ENCODE assay signal across 30 cellular contexts in genomic region chr5:111122398-111122797, GRCh38. TPM values are rescaled to one million over a fixed set of nuclear protein-coding genes. Genes with fewer than 3 reads are reported as not detected.
DNase-seq lines count a peak whose midpoint lies in the region; ATAC-seq, FAIRE-seq and TF ChIP-seq lines count a peak whose summit lies in the region.
"Had no signal": no experiment of that assay in that cellular context is flagged by ENCODE, and none has a peak within 500 bp of the region (broad histone marks: within the 10 kb centered on the region; RNA-seq: fewer than 3 reads in every experiment).

No MANE protein-coding gene starts in this region.

- H3K36me3 ChIP-seq in GM12878 (ENCODE audit: control insufficient read depth in 2 of 2, insufficient read depth in 2 of 2, low read length in 1 of 2) (peaks cover 0 to 16% of the 10 kb centered on the region in 2 experiments; a peak in 2 of 4 replicates), H7 (replicated peaks; ENCODE audit: control insufficient read depth, insufficient read depth, low read length) (peaks cover 13% of the 10 kb centered on the region), ascending aorta (peaks cover 60 to 85% of the 10 kb centered on the region in 2 donors)

- H4K20me1 ChIP-seq in GM12878 (ENCODE audit: control insufficient read depth, insufficient read depth): no peaks in the 10 kb centered on the region

- H3K9me3 ChIP-seq in GM12878 (replicated peaks; ENCODE audit: control insufficient read depth, insufficient read depth, low read length): no peaks in the 10 kb centered on the region
- H3K9me3 ChIP-seq in ascending aorta: no peaks in the 10 kb centered on the region
- H3K9me3 ChIP-seq: adrenal gland, BE2C, gastrocnemius medialis, left ventricle myocardium inferior, spleen had no signal

- intact Hi-C loops in GM12878 (cut with micrococcal nuclease; ENCODE audit: unreplicated experiment) (no loop called here), ascending aorta (cut with DNase I) (no loop called here)

- H3K27me3 ChIP-seq in GM12878 (replicated peaks in 1 of 2; ENCODE audit: control insufficient read depth in 2 of 2, insufficient read depth in 2 of 2, low read length in 1 of 2) (no peaks in the 10 kb centered on the region), H7 (ENCODE audit: control insufficient read depth, insufficient read depth, low read length) (no peaks in the 10 kb centered on the region), ascending aorta (no peaks in the 10 kb centered on the region)
- H3K27me3 ChIP-seq: adrenal gland, BE2C, gastrocnemius medialis, hepatocyte, spleen had no signal

- ATAC-seq in GM18519 (IDR thresholded peaks at IDR 0.05; ENCODE audit: low FRiP score, unreplicated experiment) (peak; percentile 44), GM21619 (IDR thresholded peaks at IDR 0.05; ENCODE audit: unreplicated experiment) (peak; percentile 47), HG02981 (IDR thresholded peaks at IDR 0.05; ENCODE audit: unreplicated experiment) (peak; percentile 68), GM12878 (peak; percentile 55)
- ATAC-seq: activated CD8-positive, alpha-beta T cell treated with anti-CD3 and anti-CD28 coated beads, Interleukin-2, amount 10 ng/mL, durations not matched to agents 7 days and 5 days; gastrocnemius medialis; natural killer cell; T-cell had no signal

- no peak for TF ChIP-seq RAD21 in GM12878 (IDR thresholded peaks at IDR 0.05; ENCODE audit: insufficient read depth, low read depth, low read length)

- H3K4me3 ChIP-seq in GM12878 (no peak overlapping the region), H7 (ENCODE audit: insufficient read depth, low read depth, low read length) (no peak overlapping the region), ascending aorta (no peak overlapping the region)
- H3K4me3 ChIP-seq: adrenal gland, gastrocnemius medialis, hepatocyte, left ventricle myocardium inferior, spleen had no signal

- H2AFZ ChIP-seq in GM12878 (ENCODE audit: control insufficient read depth, low read depth, low read length): no peak overlapping the region
- H2AFZ ChIP-seq: hepatocyte had no signal

- SMC1A ChIA-PET in GM12878 (lab: Charles Lee; ENCODE audit: uncharacterized antibody, unreplicated experiment): no interaction called here

- no peak for FAIRE-seq in GM12878 (lab: Jason Lieb, UNC)
- FAIRE-seq: RCC 7860, TTC549 had no signal

- POLR2A ChIA-PET in GM12878 (lab: Charles Lee): no interaction called here

- RAD21 ChIA-PET in GM12878 (lab: Charles Lee; ENCODE audit: unreplicated experiment): no interaction called here

- DNase-seq in GM12878 (ENCODE audit: low read depth, low spot score): no peak
- DNase-seq in H7: no peak
- no peak for DNase-seq in NCI-H510A treated with DMSO at 0.1 percent for 48 hours (lab: John Stamatoyannopoulos, UW)
- no peak for DNase-seq in dermis blood vessel endothelial cell
- DNase-seq in ascending aorta (ENCODE audit: low spot score in 2 of 2): no peak
- DNase-seq: activated CD8-positive, alpha-beta T cell treated with anti-CD3 and anti-CD28 coated beads, Interleukin-2, amount 10 ng/mL, durations not matched to agents 7 days and 5 days; activated gamma-delta T cell treated with Interleukin-2 at 50 U/mL for 16 hours; activated T-cell treated with anti-CD3 and anti-CD28 coated beads, Interleukin-2, amount 50 U/mL, for 1 hour; adrenal gland; BE2C; effector CD8-positive, alpha-beta T cell; gastrocnemius medialis; GF-D8; GOT3; immature natural killer cell; left ventricle myocardium inferior; natural killer cell; NCI-H1694; NCI-H2171; NCI-H524 treated with DMSO at 0.1 percent for 48 hours; spleen; stimulated activated CD4-positive, alpha-beta T cell treated with anti-CD3 and anti-CD28 coated beads, Interleukin-4, amount 100 ng/mL, for 1 hour; stimulated activated naive CD4-positive, alpha-beta T cell; T-cell had no signal

- in situ Hi-C loops in GM12878 (cut with MboI): no loop called here

- no peak for TF ChIP-seq POLR2A in GM12878 (IDR thresholded peaks at IDR 0.05; ENCODE audit: low read depth, low read length)

- H3K4me2 ChIP-seq in GM12878 (ENCODE audit: control insufficient read depth, insufficient read depth): no peak overlapping the region
- H3K4me2 ChIP-seq: hepatocyte had no signal

- no peak for TF ChIP-seq EP300 in GM12878 (IDR thresholded peaks at IDR 0.05; ENCODE audit: borderline replicate concordance in 1 of 2, control insufficient read depth in 1 of 2, low read depth in 2 of 2, low read length in 2 of 2)

- no peak for TF ChIP-seq CTCF in GM12878 (IDR thresholded peaks at IDR 0.05 in 2 of 3, conservative IDR thresholded peaks at IDR 0.05 in 1 of 3; ENCODE audit: control insufficient read depth in 2 of 3, extremely low read depth in 1 of 3, insufficient read depth in 1 of 3, low read depth in 3 of 3, low read length in 3 of 3)
- TF ChIP-seq CTCF in ascending aorta (IDR thresholded peaks at IDR 0.05): no peak

- H3K79me2 ChIP-seq in GM12878 (ENCODE audit: control insufficient read depth, insufficient read depth, low read length): no peaks in the 10 kb centered on the region
- H3K79me2 ChIP-seq: hepatocyte had no signal

- BruUV-seq in GM12878 (replicated peaks; lab: Mats Ljungman, UMichigan): no TSS peak

- H3K27ac ChIP-seq in GM12878 (ENCODE audit: control insufficient read depth, insufficient read depth) (no peak overlapping the region), ascending aorta (no peak overlapping the region)
- H3K27ac ChIP-seq: adrenal gland, gastrocnemius medialis, hepatocyte, left ventricle myocardium inferior, spleen had no signal

- H3K4me1 ChIP-seq in GM12878 (ENCODE audit: control insufficient read depth, insufficient read depth, low read length) (no peaks in the 10 kb centered on the region), ascending aorta (no peaks in the 10 kb centered on the region)
- H3K4me1 ChIP-seq: adrenal gland, BE2C, gastrocnemius medialis, left ventricle myocardium inferior, spleen had no signal

- CTCF ChIA-PET in GM12878 (lab: Yijun Ruan, JAX): no interaction called here

- 76% methylated on average over 2 of the region's 2 CpGs for whole genome bisulfite sequencing in GM12878 (ENCODE audit: insufficient coverage, insufficient replicate concordance, low lambda C conversion rate, missing lambda C conversion rate)

- H3K9ac ChIP-seq in GM12878 (ENCODE audit: control insufficient read depth, insufficient read depth, low read length): no peak overlapping the region

TF ChIP-seq in GM12878, 131 proteins besides CTCF, POLR2A, EP300 and RAD21 (continues in another document):
- no peak for TF ChIP-seq CBFB (IDR thresholded peaks at IDR 0.05; ENCODE audit: low read depth)
- TF ChIP-seq RUNX3 (IDR thresholded peaks at IDR 0.05; ENCODE audit: low read length): peak; percentile 21; the same call in 1 of the 2 replicates
- no peak for TF ChIP-seq SIX5 (IDR thresholded peaks at IDR 0.05; ENCODE audit: low read depth, low read length, severe bottlenecking)
- no peak for TF ChIP-seq WRNIP1 (IDR thresholded peaks at IDR 0.05; ENCODE audit: borderline replicate concordance, low read depth, low read length)
- no peak for TF ChIP-seq CHD1 (IDR thresholded peaks at IDR 0.05; ENCODE audit: low read depth, low read length)

RNA-seq across cellular contexts. Expression of gene WDR36, which starts 30.2 kb away (rescaled TPM):
- total RNA-seq in GM12878 (2013; cell fraction: nucleolus; rRNA removed): 107 and 108 TPM in 2 replicates
- 53.8 and 60.1 TPM in 2 replicates for total RNA-seq in GM12878 (2014; rRNA removed)
- total RNA-seq in GM12878 (2014; rRNA removed; fragmentation: Illumina TruSeq; extraction: Trizol): 46.4 and 48.2 TPM in 2 replicates
- 45.9 and 49.5 TPM in 2 replicates for total RNA-seq in GM12878 (2021)
- polyA plus RNA-seq in GM12878 (2011; ENCODE audit: low read depth): 11.0 TPM
- polyA plus RNA-seq in GM12878 (2011; rRNA removed): 58.8 and 82.1 TPM in 2 replicates
- 20.8 and 21.3 TPM in 2 replicates for polyA plus RNA-seq in GM12878 (2011; cell fraction: cytosol; rRNA removed)
- polyA plus RNA-seq in GM12878 (2011; cell fraction: nucleus; rRNA removed): 46.9 and 48.9 TPM in 2 replicates
- 12.0 and 17.6 TPM in 2 replicates for polyA plus RNA-seq in GM12878 (2012)
- 36.5 and 37.5 TPM in 2 replicates for polyA plus RNA-seq in GM12878 (2014; fragmentation: Illumina TruSeq; extraction: Trizol)
- 10 to 100 TPM; 13.3 to 22.5 TPM for polyA plus RNA-seq in GM12878 (2014; fragmentation: Nextera tagmentation; extraction: Ambion mirVana)
- 25.5 and 26.2 TPM in 2 replicates for polyA plus RNA-seq in GM12878 (2014; rRNA removed)
- polyA plus RNA-seq in GM12878 (2016; fragmentation: Nextera tagmentation; extraction: Ambion mirVana): 10 to 100 TPM; 55.0 to 61.8 TPM
- 69.2 and 87.6 TPM in 2 replicates for polyA minus RNA-seq in GM12878 (2011; rRNA and poly(A)+ RNA removed)
- polyA minus RNA-seq in GM12878 (2011; cell fraction: cytosol; rRNA and poly(A)+ RNA removed): 24.9 and 34.3 TPM in 2 replicates
- 80.3 and 130 TPM in 2 replicates for polyA minus RNA-seq in GM12878 (2011; cell fraction: nucleus; rRNA and poly(A)+ RNA removed)
- total RNA-seq in H7 (2014; rRNA removed; shearing (Covaris generic)): 41.5 and 52.3 TPM in 2 replicates
- total RNA-seq in dermis blood vessel endothelial cell: 58.4 and 64.0 TPM in 2 replicates
- total RNA-seq in ascending aorta: 8.4 TPM

RNA-seq across cellular contexts. Expression of gene TSLP, which starts 50.9 kb away (rescaled TPM):
- total RNA-seq in GM12878 (2013; cell fraction: nucleolus; rRNA removed): not detected in 2 replicates
- total RNA-seq in GM12878 (2014; rRNA removed) (not detected in 2 replicates), GM12878 (2014; rRNA removed; fragmentation: Illumina TruSeq; extraction: Trizol) (not detected in 2 replicates), GM12878 (2021) (not detected in 2 replicates), dermis blood vessel endothelial cell (under 0.01 and 0.19 TPM in 2 replicates), ascending aorta (not detected)
- polyA plus RNA-seq in GM12878 (2011; ENCODE audit: low read depth): not detected
- polyA plus RNA-seq in GM12878 (2011; rRNA removed) (not detected in 2 replicates), GM12878 (2014; fragmentation: Illumina TruSeq; extraction: Trizol) (not detected in 2 replicates), GM12878 (2014; fragmentation: Nextera tagmentation; extraction: Ambion mirVana) (under 1 TPM in 1 of 2 experiments, not detected in 1; 0.05 TPM), GM12878 (2014; rRNA removed) (0.32 TPM in 1 of 2 replicates, not detected in the other), GM12878 (2016; fragmentation: Nextera tagmentation; extraction: Ambion mirVana) (not detected)
- not detected in 2 replicates for polyA plus RNA-seq in GM12878 (2011; cell fraction: cytosol; rRNA removed)
- polyA plus RNA-seq in GM12878 (2011; cell fraction: nucleus; rRNA removed): not detected in 2 replicates
- not detected in 2 replicates for polyA plus RNA-seq in GM12878 (2012)
- polyA minus RNA-seq in GM12878 (2011; rRNA and poly(A)+ RNA removed): not detected in 2 replicates
- polyA minus RNA-seq in GM12878 (2011; cell fraction: cytosol; rRNA and poly(A)+ RNA removed): not detected in 2 replicates
- not detected in 2 replicates for polyA minus RNA-seq in GM12878 (2011; cell fraction: nucleus; rRNA and poly(A)+ RNA removed)
- 0.15 and 0.28 TPM in 2 replicates for total RNA-seq in H7 (2014; rRNA removed; shearing (Covaris generic))
- total RNA-seq: natural killer cell had no signal
- polyA plus RNA-seq: immature natural killer cell had no signal
